ENCODE assay signal across 21 cellular contexts in the genomic region with DNA sequence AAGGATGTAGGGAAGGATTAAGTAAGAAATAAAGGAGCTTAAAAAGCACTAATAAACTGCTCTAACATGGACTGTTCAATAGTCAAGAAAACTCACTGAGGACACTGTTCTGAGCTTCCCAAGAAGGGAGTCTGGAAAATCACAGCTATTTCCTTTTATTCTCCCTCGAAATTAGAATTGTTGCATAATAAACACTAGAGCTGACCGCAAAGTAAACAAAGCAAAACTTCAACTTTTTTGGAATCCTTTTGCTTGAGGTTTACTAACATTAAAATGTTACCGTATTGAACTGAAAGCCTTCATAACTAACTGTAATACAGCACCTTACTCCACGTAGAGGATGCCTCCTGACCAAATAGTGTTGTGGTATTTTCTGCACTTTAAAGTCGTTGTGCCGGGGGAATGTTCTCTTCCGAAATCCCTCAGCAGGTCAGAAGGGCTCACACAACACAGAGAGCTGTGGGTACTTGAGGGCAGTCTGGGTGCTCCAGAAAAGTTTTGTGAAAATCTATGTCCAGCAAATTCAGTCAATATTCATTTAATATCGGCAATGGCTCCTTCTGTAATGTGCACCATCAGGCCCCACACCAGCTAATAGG. TPM values are rescaled to one million over a fixed set of nuclear protein-coding genes. Genes with fewer than 3 reads are reported as not detected.
DNase-seq lines count a peak whose midpoint lies in the region; ATAC-seq and TF ChIP-seq lines count a peak whose summit lies in the region.
"Had no signal": no experiment of that assay in that cellular context is flagged by ENCODE, and none has a peak within 500 bp of the region (broad histone marks: within the 10 kb centered on the region; RNA-seq: fewer than 3 reads in every experiment).

No MANE protein-coding gene starts in this region.

- no peaks in the 10 kb centered on the region for H3K9me3 ChIP-seq in mesenchymal stem cell (ENCODE audit: control insufficient read depth, low read length)
- H3K9me3 ChIP-seq in tibial artery, result no peaks in the 10 kb centered on the region
- no peaks in the 10 kb centered on the region for H3K9me3 ChIP-seq in transverse colon
- H3K9me3 ChIP-seq: BLaER1, MG63 had no signal

- no peak overlapping the region for H2BK12ac ChIP-seq in mesenchymal stem cell (ENCODE audit: low read length in 2 of 2)

- ATAC-seq in HG03135 (IDR thresholded peaks at IDR 0.05; ENCODE audit: unreplicated experiment), result no peak
- ATAC-seq: CD8-positive, alpha-beta T cell had no signal

- TF ChIP-seq CTCF in tibial artery (IDR thresholded peaks at IDR 0.05) (no peak), transverse colon (IDR thresholded peaks at IDR 0.05) (no peak)

- H3K27ac ChIP-seq in mesenchymal stem cell (ENCODE audit: low read length, poor library complexity, severe bottlenecking) (no peak overlapping the region), tibial artery (peak overlapping the region; percentile 3 to 35), transverse colon (no peak overlapping the region)
- H3K27ac ChIP-seq: BLaER1 had no signal

- peak overlapping the region; percentile 17 for H2AK5ac ChIP-seq in mesenchymal stem cell (ENCODE audit: low read length, severe bottlenecking)

- H3K36me3 ChIP-seq in mesenchymal stem cell (ENCODE audit: control insufficient read depth in 1 of 2, insufficient read depth in 2 of 2, low read depth in 1 of 2, low read length in 2 of 2) (peaks cover 0 to 13% of the 10 kb centered on the region in 2 experiments), tibial artery (peaks cover 6 to 20% (median 20%) of the 10 kb centered on the region in 3 donors), transverse colon (peaks cover 0 to 5% (median 2%) of the 10 kb centered on the region in 4 donors)
- H3K36me3 ChIP-seq: BLaER1 had no signal

- no peak overlapping the region for H4K91ac ChIP-seq in mesenchymal stem cell (ENCODE audit: low read length)

- H3K4me2 ChIP-seq in mesenchymal stem cell (ENCODE audit: low read length, poor library complexity, severe bottlenecking), result no peak overlapping the region
- H3K4me2 ChIP-seq: BLaER1 had no signal

- in situ Hi-C loops in transverse colon (cut with MboI; ENCODE audit: low pct_ligation_motif_present in 1 of 4, low pct_unique_long_range_greater_than_20kb in 1 of 4, low sequenced_read_pairs in 3 of 4), result no loop called here

- TF ChIP-seq POLR2A in transverse colon (IDR thresholded peaks at IDR 0.05), result no peak

- 89% methylated on average over 8 of the region's 8 CpGs for WGBS in mesenchymal stem cell
- 79 to 91% methylated on average over 7 to 8 of the region's 8 CpGs for WGBS in transverse colon (ENCODE audit: low coverage in 1 of 2), 2 donors

- H3K4me1 ChIP-seq in mesenchymal stem cell (ENCODE audit: control insufficient read depth, insufficient read depth, low read depth, low read length) (peaks cover 11% of the 10 kb centered on the region), tibial artery (peaks cover 0 to 36% (median 15%) of the 10 kb centered on the region in 4 donors), transverse colon (no peaks in the 10 kb centered on the region)
- H3K4me1 ChIP-seq: BLaER1 had no signal

- TF ChIP-seq EP300 in transverse colon (IDR thresholded peaks at IDR 0.05; ENCODE audit: low read depth), result no peak

- H3K4me3 ChIP-seq in mesenchymal stem cell (ENCODE audit: insufficient read depth in 1 of 2, low read depth in 1 of 2, low read length in 2 of 2) (no peak overlapping the region), tibial artery (no peak overlapping the region), transverse colon (no peak overlapping the region)
- H3K4me3 ChIP-seq: BLaER1, MG63 had no signal

- no peak overlapping the region for H4K8ac ChIP-seq in mesenchymal stem cell (ENCODE audit: low read length)

- intact Hi-C loops in tibial artery (cut with DNase I; ENCODE audit: low total_unique reads), result no loop called here
- intact Hi-C loops in transverse colon (cut with DNase I; ENCODE audit: low total_unique reads), result no loop called here

- no peak overlapping the region for H2BK15ac ChIP-seq in mesenchymal stem cell (ENCODE audit: low read depth, poor library complexity, severe bottlenecking)

- no peak overlapping the region for H3K18ac ChIP-seq in mesenchymal stem cell (ENCODE audit: low read depth in 1 of 2, low read length in 2 of 2)

- H2BK120ac ChIP-seq in mesenchymal stem cell (ENCODE audit: low read depth, low read length), result no peak overlapping the region

- H3K79me1 ChIP-seq in mesenchymal stem cell (replicated peaks; ENCODE audit: low read length, poor library complexity, severe bottlenecking), result peaks cover 5% of the 10 kb centered on the region

- no peak overlapping the region for H2AFZ ChIP-seq in mesenchymal stem cell (ENCODE audit: low read depth, low read length)

- no peak overlapping the region for H3K4ac ChIP-seq in mesenchymal stem cell (ENCODE audit: low read depth in 1 of 2, low read length in 2 of 2)

- H3K23ac ChIP-seq in mesenchymal stem cell (ENCODE audit: low read length in 2 of 2), result no peak overlapping the region

- H3K27me3 ChIP-seq in mesenchymal stem cell (ENCODE audit: control insufficient read depth in 1 of 2, insufficient read depth in 1 of 2, low read length in 2 of 2), result no peaks in the 10 kb centered on the region
- H3K27me3 ChIP-seq in tibial artery, result no peaks in the 10 kb centered on the region
- no peaks in the 10 kb centered on the region for H3K27me3 ChIP-seq in transverse colon
- H3K27me3 ChIP-seq: BLaER1, MG63 had no signal

- DNase-seq in M059J (ENCODE audit: low read depth) (peak; percentile 15), fibroblast of gingiva (ENCODE audit: low read depth) (peak; percentile 26), mesenchymal stem cell (peak; percentile 10), tibial artery (no peak), CD1c-positive myeloid dendritic cell (ENCODE audit: extremely low spot score) (no peak), kidney glomerular epithelial cell (lab: John Stamatoyannopoulos, UW) (no peak), transverse colon (no peak)
- DNase-seq: CD8-positive, alpha-beta T cell; DND-41; GOT3; Karpas-422; MG63; NCI-H1048; NCI-H1417 treated with DMSO at 0.1 percent for 48 hours; NCI-H187; NCI-H2107; NCI-H446 treated with DMSO at 0.1 percent for 48 hours; NCI-H526 treated with DMSO at 0.1 percent for 48 hours; Right ventricle myocardium superior had no signal

- H3K14ac ChIP-seq in mesenchymal stem cell (ENCODE audit: low read length in 2 of 2), result no peak overlapping the region

- H2BK5ac ChIP-seq in mesenchymal stem cell (ENCODE audit: low read depth, low read length, poor library complexity, severe bottlenecking), result no peak overlapping the region

- no peak overlapping the region for H3K9ac ChIP-seq in mesenchymal stem cell (ENCODE audit: low read length)
- H3K9ac ChIP-seq: BLaER1 had no signal

RNA-seq across cellular contexts. Expression of gene TTLL11, which starts 59.2 kb away (rescaled TPM):
- 3.9 and 4.7 TPM in 2 replicates for total RNA-seq in M059J (2014; rRNA removed; shearing (Covaris generic))
- polyA plus RNA-seq in mesenchymal stem cell (2013, experiment 1 of 2), result 5.2 TPM
- polyA plus RNA-seq in mesenchymal stem cell (2013, experiment 2 of 2), result 5.5 TPM
- total RNA-seq in transverse colon, result 10 to 100 TPM in 3 of 4 donors, 1 to 10 TPM in 1; 9.1 to 47.4 (median 11.3) TPM

Comparison
In these comparisons a context has a peak if more than half of its experiments do, and no peak if none do; other contexts are left out.
1. DNase-seq: peak in M059J (single experiment), fibroblast of gingiva (single experiment) and mesenchymal stem cell (single experiment); none in tibial artery (0 of 2), CD1c-positive myeloid dendritic cell (single experiment), kidney glomerular epithelial cell (single experiment) and transverse colon (single experiment).
2. H3K27ac ChIP-seq: peak in tibial artery (2 of 2); none in mesenchymal stem cell (single experiment) and transverse colon (0 of 4).